ENCODE assay signal across 12 cellular contexts in genomic region chr6:97097068-97098047, GRCh38.
DNase-seq lines count a peak whose midpoint lies in the region; TF ChIP-seq lines count a peak whose summit lies in the region.
"Had no signal": no experiment of that assay in that cellular context is flagged by ENCODE, and none has a peak within 500 bp of the region (broad histone marks: within the 10 kb centered on the region; RNA-seq: fewer than 3 reads in every experiment).

No MANE protein-coding gene starts in this region.

- H3K27ac Mint-ChIP-seq in activated naive CD4-positive, alpha-beta T cell treated with anti-CD3 and anti-CD28 coated beads, Interleukin-2, amount 10 ng/mL, durations not matched to agents 7 days and 5 days, result peak overlapping the region; percentile 61

- H3K36me3 ChIP-seq in brain microvascular endothelial cell (replicated peaks), result no peaks in the 10 kb centered on the region
- H3K36me3 ChIP-seq: neutrophil, uterus had no signal

- H3K27ac ChIP-seq in temporal lobe (ENCODE audit: low read depth, low read length), result peak overlapping the region; percentile 69
- H3K27ac ChIP-seq in brain microvascular endothelial cell, result no peak overlapping the region
- H3K27ac ChIP-seq: neutrophil, uterus had no signal

- CTCF ChIA-PET in activated naive CD4-positive, alpha-beta T cell treated with anti-CD3 and anti-CD28 coated beads, Interleukin-2, amount 10 ng/mL, durations not matched to agents 7 days and 5 days (lab: Charles Lee), result no interaction called here

- no peaks in the 10 kb centered on the region for H3K27me3 Mint-ChIP-seq in activated naive CD4-positive, alpha-beta T cell treated with anti-CD3 and anti-CD28 coated beads, Interleukin-2, amount 10 ng/mL, durations not matched to agents 7 days and 5 days

- DNase-seq in activated naive CD4-positive, alpha-beta T cell treated with anti-CD3 and anti-CD28 coated beads, Interleukin-2, amount 10 ng/mL, durations not matched to agents 7 days and 5 days, result no peak
- DNase-seq in activated naive CD4-positive, alpha-beta T cell (lab: John Stamatoyannopoulos, UW), result no peak
- DNase-seq in RPMI7951 (ENCODE audit: low read depth) (peak; percentile 21), fibroblast of villous mesenchyme (ENCODE audit: low read depth) (peak; percentile 3), DMS153 (lab: John Stamatoyannopoulos, UW) (no peak), brain microvascular endothelial cell (no peak), T-helper 9 cell (no peak)
- DNase-seq: left ventricle myocardium superior, NCI-H2171 treated with DMSO at 0.1 percent for 48 hours, uterus had no signal

- no peak for TF ChIP-seq CTCF in fibroblast of villous mesenchyme (IDR thresholded peaks at IDR 0.05; ENCODE audit: insufficient read depth, low read depth, low read length)
- no peak for TF ChIP-seq CTCF in brain microvascular endothelial cell (IDR thresholded peaks at IDR 0.05; ENCODE audit: low read depth, low read length, missing control alignments)

- no peaks in the 10 kb centered on the region for H3K36me3 Mint-ChIP-seq in activated naive CD4-positive, alpha-beta T cell treated with anti-CD3 and anti-CD28 coated beads, Interleukin-2, amount 10 ng/mL, durations not matched to agents 7 days and 5 days

- peak overlapping the region; percentile 16 for H3K4me3 ChIP-seq in fibroblast of villous mesenchyme (ENCODE audit: low read depth, low read length)
- H3K4me3 ChIP-seq in brain microvascular endothelial cell (ENCODE audit: low read depth, low read length), result no peak overlapping the region
- H3K4me3 ChIP-seq: uterus had no signal

- H3K4me3 Mint-ChIP-seq in activated naive CD4-positive, alpha-beta T cell treated with anti-CD3 and anti-CD28 coated beads, Interleukin-2, amount 10 ng/mL, durations not matched to agents 7 days and 5 days, result no peak overlapping the region

- H3K9me3 Mint-ChIP-seq in activated naive CD4-positive, alpha-beta T cell treated with anti-CD3 and anti-CD28 coated beads, Interleukin-2, amount 10 ng/mL, durations not matched to agents 7 days and 5 days, result no peaks in the 10 kb centered on the region

- H3K4me1 Mint-ChIP-seq in activated naive CD4-positive, alpha-beta T cell treated with anti-CD3 and anti-CD28 coated beads, Interleukin-2, amount 10 ng/mL, durations not matched to agents 7 days and 5 days, result peaks cover 8% of the 10 kb centered on the region

- no peaks in the 10 kb centered on the region for H3K27me3 ChIP-seq in brain microvascular endothelial cell (replicated peaks)
- H3K27me3 ChIP-seq: neutrophil, uterus had no signal

- in situ Hi-C loops in brain microvascular endothelial cell (cut with HindIII; ENCODE audit: low pct_ligation_motif_present, low sequenced_read_pairs), result no loop called here

Comparison
In these comparisons a context has a peak if more than half of its experiments do, and no peak if none do; other contexts are left out.
1. DNase-seq: peak in RPMI7951 (single experiment) and fibroblast of villous mesenchyme (single experiment); none in activated naive CD4-positive, alpha-beta T cell treated with anti-CD3 and anti-CD28 coated beads, Interleukin-2, amount 10 ng/mL, durations not matched to agents 7 days and 5 days (single experiment), activated naive CD4-positive, alpha-beta T cell (0 of 4), DMS153 (single experiment), brain microvascular endothelial cell (single experiment) and T-helper 9 cell (single experiment).